In the genomic region with DNA sequence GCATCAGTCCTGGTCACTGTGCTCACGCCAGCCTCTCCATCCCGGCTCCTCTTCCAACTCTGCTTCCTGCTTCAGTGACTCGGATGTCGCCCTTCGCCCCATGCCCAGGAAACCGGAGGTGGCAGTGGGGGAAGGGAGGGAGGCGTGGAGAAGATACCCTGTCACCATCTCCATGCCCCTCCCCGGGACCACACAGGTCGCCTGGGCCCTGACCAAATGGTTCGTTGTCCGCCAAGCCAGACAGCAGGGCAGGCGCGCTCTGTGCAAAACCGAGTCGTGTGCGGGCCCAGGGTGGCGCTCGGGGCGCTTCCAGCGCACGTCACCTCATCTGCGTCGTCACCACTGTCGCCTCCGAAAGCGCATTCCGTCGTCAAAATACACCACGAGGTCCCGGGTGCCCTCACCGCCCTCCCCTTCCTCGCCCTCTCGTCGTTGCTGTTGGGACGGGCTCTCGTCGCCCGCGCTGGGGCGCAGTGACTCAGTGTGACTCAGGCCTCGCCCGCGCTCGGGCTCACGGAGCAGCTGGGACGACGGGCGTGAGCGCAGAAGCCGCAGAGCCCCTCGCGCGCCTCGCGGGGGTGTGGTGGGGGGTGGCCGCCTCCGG, we compare ENCODE assay signal across 8 cellular contexts.
DNase-seq lines count a peak whose midpoint lies in the region; ATAC-seq lines count a peak whose summit lies in the region.

No MANE protein-coding gene starts in this region.

- peak overlapping the region; percentile 60 for H3K4me3 Mint-ChIP-seq in central memory CD8-positive, alpha-beta T cell

- H3K27me3 Mint-ChIP-seq in central memory CD8-positive, alpha-beta T cell, result peaks cover 30% of the 10 kb centered on the region

- H3K27ac Mint-ChIP-seq in central memory CD8-positive, alpha-beta T cell (ENCODE audit: low read depth), result peak overlapping the region; percentile 38

- H3K9me3 Mint-ChIP-seq in central memory CD8-positive, alpha-beta T cell, result peaks cover 3% of the 10 kb centered on the region

- peak; percentile 86 for ATAC-seq in central memory CD8-positive, alpha-beta T cell (replicated peaks; ENCODE audit: extremely low read depth, poor library complexity, severe bottlenecking)
- ATAC-seq in GM21825 (IDR thresholded peaks at IDR 0.05; ENCODE audit: unreplicated experiment), result no peak
- ATAC-seq in HG02884 (IDR thresholded peaks at IDR 0.05; ENCODE audit: unreplicated experiment), result no peak

- DNase-seq in NCI-H2081 (lab: John Stamatoyannopoulos, UW) (peak; percentile 32 to 52), NCI-H2081 treated with DMSO at 0.1 percent for 48 hours (lab: John Stamatoyannopoulos, UW) (no peak), left kidney (ENCODE audit: low read depth, low spot score) (peak; percentile 95)
- DNase-seq in activated CD4-positive, CD25-positive, alpha-beta regulatory T cell treated with anti-CD3 and anti-CD28 coated beads, Interleukin-2, amount 50 U/mL, for 72 hours, result peak; percentile 72
- peak; percentile 50 to 54 for DNase-seq in central memory CD8-positive, alpha-beta T cell (ENCODE audit: low spot score in 2 of 2)
- peak; percentile 67 to 70 for DNase-seq in stimulated activated CD4-positive, alpha-beta T cell treated with anti-CD3 and anti-CD28 coated beads, Interleukin-2, amount 100 ng/mL, for 48 hours

- H3K36me3 Mint-ChIP-seq in central memory CD8-positive, alpha-beta T cell (ENCODE audit: insufficient read depth), result peaks cover 5% of the 10 kb centered on the region

- H3K4me1 Mint-ChIP-seq in central memory CD8-positive, alpha-beta T cell, result peaks cover 21% of the 10 kb centered on the region
